21 cellular contexts compared by ENCODE assay signal in genomic region chr20:8126979-8127378, GRCh38.
"Had no signal": no experiment of that assay in that cellular context is flagged by ENCODE, and none has a peak within 500 bp of the region (broad histone marks: within the 10 kb centered on the region; RNA-seq: fewer than 3 reads in every experiment).

No MANE protein-coding gene starts in this region.

- H3K4me1 Mint-ChIP-seq: activated naive CD4-positive, alpha-beta T cell treated with anti-CD3 and anti-CD28 coated beads, Interleukin-2, amount 50 U/mL, for 24 hours had no signal

- H3K4me3 Mint-ChIP-seq: activated CD8-positive, alpha-beta T cell treated with anti-CD3 and anti-CD28 coated beads, Interleukin-2, amount 10 ng/mL, durations not matched to agents 7 days and 5 days; activated naive CD4-positive, alpha-beta T cell treated with anti-CD3 and anti-CD28 coated beads, Interleukin-2, amount 50 U/mL, for 24 hours; T-cell had no signal

- DNase-seq: activated CD4-positive, alpha-beta T cell treated with anti-CD3 and anti-CD28 coated beads for 4 hours; activated CD8-positive, alpha-beta memory T cell treated with anti-CD3 and anti-CD28 coated beads, Interleukin-2, amount 50 U/mL, for 48 hours; activated CD8-positive, alpha-beta T cell treated with anti-CD3 and anti-CD28 coated beads, Interleukin-2, amount 10 ng/mL, durations not matched to agents 7 days and 5 days; activated effector memory CD4-positive, alpha-beta T cell treated with Interleukin-2 at 50 U/mL for 16 hours; activated naive CD4-positive, alpha-beta T cell; activated T-cell treated with anti-CD3 and anti-CD28 coated beads, Interleukin-2, amount 50 U/mL, for 1 hour; brain microvascular endothelial cell; Kasumi-1; NCI-H1048; NCI-H2029; NCI-H2107; NCI-H2171 treated with DMSO at 0.1 percent for 48 hours; NCI-H226; NCI-H524; SIG-M5; T-cell; T-helper 2 cell; T1000 had no signal

- ATAC-seq: activated CD8-positive, alpha-beta T cell treated with anti-CD3 and anti-CD28 coated beads, Interleukin-2, amount 10 ng/mL, durations not matched to agents 7 days and 5 days; K562; T-cell had no signal

- H3K27ac Mint-ChIP-seq: activated CD8-positive, alpha-beta T cell treated with anti-CD3 and anti-CD28 coated beads, Interleukin-2, amount 10 ng/mL, durations not matched to agents 7 days and 5 days; activated naive CD4-positive, alpha-beta T cell treated with anti-CD3 and anti-CD28 coated beads, Interleukin-2, amount 50 U/mL, for 24 hours had no signal

- H3K36me3 Mint-ChIP-seq: activated naive CD4-positive, alpha-beta T cell treated with anti-CD3 and anti-CD28 coated beads, Interleukin-2, amount 50 U/mL, for 24 hours; T-cell had no signal

- H3K9me3 Mint-ChIP-seq: activated naive CD4-positive, alpha-beta T cell treated with anti-CD3 and anti-CD28 coated beads, Interleukin-2, amount 50 U/mL, for 24 hours; T-cell had no signal

- H3K4me3 ChIP-seq: cardiac muscle cell, K562 had no signal

- H3K27me3 ChIP-seq: brain microvascular endothelial cell, cardiac muscle cell had no signal

- H3K36me3 ChIP-seq: brain microvascular endothelial cell, cardiac muscle cell had no signal

- H3K27ac ChIP-seq: brain microvascular endothelial cell had no signal
